Comparison of ENCODE assay signal across 21 cellular contexts in genomic region chr6:35811699-35811995, GRCh38. TPM values are rescaled to one million over a fixed set of nuclear protein-coding genes. Genes with fewer than 3 reads are reported as not detected.
A peak's percentile ranks its signal among the peaks of the same experiment; 100 is the strongest.
DNase-seq lines count a peak whose midpoint lies in the region; ATAC-seq and TF ChIP-seq lines count a peak whose summit lies in the region.
"Had no signal": no experiment of that assay in that cellular context is flagged by ENCODE, and none has a peak within 500 bp of the region (broad histone marks: within the 10 kb centered on the region; RNA-seq: fewer than 3 reads in every experiment).

No MANE protein-coding gene starts in this region.

- no peak for ATAC-seq in HCT116
- ATAC-seq: left ventricle myocardium superior had no signal

- POLR2A ChIA-PET in HCT116 (lab: Charles Lee): no interaction called here

- RAD21 ChIA-PET in HCT116 (lab: Charles Lee; ENCODE audit: low non-redundant PET in 1 of 2, low total read pairs in 2 of 2, uncharacterized antibody in 2 of 2, unreplicated experiment in 2 of 2): no interaction called here

- peak overlapping the region; percentile 86 for H2AFZ ChIP-seq in HCT116 (ENCODE audit: low read depth, low read length, poor library complexity, severe bottlenecking)

- H4K20me1 ChIP-seq in HCT116 (ENCODE audit: insufficient read depth): no peaks in the 10 kb centered on the region

- H3K9ac ChIP-seq in HCT116 (ENCODE audit: low read length): peak overlapping the region; percentile 61
- no peak overlapping the region for H3K9ac ChIP-seq in skeletal muscle satellite cell (ENCODE audit: low read depth, low read length)

- BruUV-seq in HCT116 (replicated peaks; lab: Mats Ljungman, UMichigan): no TSS peak

- intact Hi-C loops in HCT116 (cut with micrococcal nuclease): no loop called here
- intact Hi-C loops in dorsolateral prefrontal cortex (cut with DNase I): no loop called here

- CTCF ChIA-PET in HCT116 (lab: Charles Lee): no interaction called here

- H3K9me2 ChIP-seq in HCT116 (ENCODE audit: insufficient read depth): no peaks in the 10 kb centered on the region

- peak overlapping the region; percentile 91 for H3K4me2 ChIP-seq in HCT116 (ENCODE audit: low read length)
- peak overlapping the region; percentile 42 for H3K4me2 ChIP-seq in skeletal muscle satellite cell (ENCODE audit: low read length)

- peak overlapping the region; percentile 65 for H3K27ac ChIP-seq in HCT116 (ENCODE audit: low read depth, low read length)
- no peak overlapping the region for H3K27ac ChIP-seq in SJCRH30
- H3K27ac ChIP-seq in dorsolateral prefrontal cortex: no peak overlapping the region
- H3K27ac ChIP-seq: esophagus muscularis mucosa, SK-N-MC had no signal

- H3K79me2 ChIP-seq in HCT116 (ENCODE audit: insufficient read depth, low read length): no peaks in the 10 kb centered on the region

- H3K4me1 ChIP-seq in HCT116 (ENCODE audit: control insufficient read depth in 1 of 2, insufficient read depth in 2 of 2, low read length in 2 of 2): peaks cover 14 to 24% of the 10 kb centered on the region in 2 experiments
- peaks cover 2% of the 10 kb centered on the region; the same call in 1 of the 2 replicates for H3K4me1 ChIP-seq in SJCRH30
- H3K4me1 ChIP-seq in skeletal muscle satellite cell (ENCODE audit: control insufficient read depth, insufficient read depth, low read length): peaks cover 11% of the 10 kb centered on the region
- H3K4me1 ChIP-seq: esophagus muscularis mucosa had no signal

- TF ChIP-seq RAD21 in HCT116 (IDR thresholded peaks at IDR 0.05; ENCODE audit: low read depth): no peak

- DNase-seq in HCT116 (ENCODE audit: low read depth, low spot score) (no peak), SJCRH30 (no peak), epithelial cell of proximal tubule (ENCODE audit: low read depth) (no peak), dorsolateral prefrontal cortex (no peak), T-helper 1 cell (no peak)
- DNase-seq in activated CD4-positive, alpha-beta T cell treated with anti-CD3 and anti-CD28 coated beads, Interleukin-2, amount 50 U/mL, for 4 hours: no peak
- DNase-seq: activated CD4-positive, alpha-beta T cell treated with anti-CD3 and anti-CD28 coated beads, Interleukin-2, amount 50 U/mL, for 48 hours; activated CD8-positive, alpha-beta memory T cell treated with anti-CD3 and anti-CD28 coated beads, Interleukin-2, amount 50 U/mL, for 48 hours; activated naive CD8-positive, alpha-beta T cell treated with anti-CD3 and anti-CD28 coated beads, Interleukin-2, amount 10 ng/mL, durations not matched to agents 7 days and 5 days; effector CD4-positive, alpha-beta T cell; hypothalamus; left ventricle myocardium superior; MV-4-11; NCI-H146; nephron progenitor cell had no signal

- H3K9me3 ChIP-seq in HCT116 (ENCODE audit: control insufficient read depth in 1 of 2, insufficient read depth in 1 of 2, low read depth in 1 of 2, low read length in 2 of 2): no peaks in the 10 kb centered on the region
- no peaks in the 10 kb centered on the region for H3K9me3 ChIP-seq in SJCRH30 (replicated peaks)
- H3K9me3 ChIP-seq in skeletal muscle satellite cell (replicated peaks; ENCODE audit: low read length): no peaks in the 10 kb centered on the region

- TF ChIP-seq POLR2A in HCT116 (IDR thresholded peaks at IDR 0.05; ENCODE audit: borderline replicate concordance, extremely low read depth, insufficient read depth, insufficient read length): no peak

- TF ChIP-seq CTCF in HCT116 (IDR thresholded peaks at IDR 0.05 in 2 of 3, conservative IDR thresholded peaks at IDR 0.05 in 1 of 3; ENCODE audit: borderline replicate concordance in 1 of 3, insufficient read depth in 1 of 3, low read depth in 2 of 3, low read length in 2 of 3): no peak
- TF ChIP-seq CTCF in epithelial cell of proximal tubule (conservative IDR thresholded peaks at IDR 0.05; ENCODE audit: low read depth, low read length): no peak
- no peak for TF ChIP-seq CTCF in dorsolateral prefrontal cortex (IDR thresholded peaks at IDR 0.05 in 54 of 56, conservative IDR thresholded peaks at IDR 0.05 in 2 of 56; ENCODE audit: low read depth in 1 of 56, partially characterized antibody in 56 of 56)

- peak overlapping the region; percentile 39 to 60 for H3K4me3 ChIP-seq in HCT116 (replicated peaks in 1 of 2; ENCODE audit: low read depth in 1 of 2, low read length in 2 of 2)
- H3K4me3 ChIP-seq in SJCRH30: peak overlapping the region; percentile 43
- peak overlapping the region; percentile 14 for H3K4me3 ChIP-seq in epithelial cell of proximal tubule (ENCODE audit: low read depth, low read length)
- H3K4me3 ChIP-seq in skeletal muscle satellite cell (ENCODE audit: low read length): peak overlapping the region; percentile 24
- no peak overlapping the region for H3K4me3 ChIP-seq in dorsolateral prefrontal cortex
- H3K4me3 ChIP-seq: esophagus muscularis mucosa, SK-N-MC had no signal

- H3K36me3 ChIP-seq in HCT116 (ENCODE audit: control insufficient read depth in 1 of 2, insufficient read depth in 2 of 2, low read length in 2 of 2) (no peaks in the 10 kb centered on the region), SJCRH30 (no peaks in the 10 kb centered on the region), skeletal muscle satellite cell (ENCODE audit: insufficient read depth, low read length) (no peaks in the 10 kb centered on the region)
- H3K36me3 ChIP-seq: esophagus muscularis mucosa had no signal

- H3K27me3 ChIP-seq in HCT116 (ENCODE audit: insufficient read depth, low read length) (no peaks in the 10 kb centered on the region), SJCRH30 (no peaks in the 10 kb centered on the region), skeletal muscle satellite cell (ENCODE audit: control insufficient read depth, insufficient read depth, low read length) (peaks cover 12% of the 10 kb centered on the region), dorsolateral prefrontal cortex (peaks cover 0 to 4% (median 0%) of the 10 kb centered on the region in 45 donors)

TF ChIP-seq in HCT116, 20 proteins besides CTCF, POLR2A, EP300 and RAD21 (continues in another document):
- TF ChIP-seq ZFX (IDR thresholded peaks at IDR 0.05) (no peak), ELF1 (IDR thresholded peaks at IDR 0.05; ENCODE audit: borderline replicate concordance, low read depth) (no peak), YY1 (IDR thresholded peaks at IDR 0.05; ENCODE audit: extremely low read depth, insufficient replicate concordance, low read depth, low read length) (no peak), FOSL1 (IDR thresholded peaks at IDR 0.05; ENCODE audit: low read depth) (no peak), EZH2 (IDR thresholded peaks at IDR 0.05) (no peak), CBX3 (IDR thresholded peaks at IDR 0.05; ENCODE audit: low read depth) (no peak), SIN3A (IDR thresholded peaks at IDR 0.05; ENCODE audit: low read depth) (no peak), TCF7L2 (IDR thresholded peaks at IDR 0.05; ENCODE audit: borderline replicate concordance, extremely low read depth, insufficient read depth, insufficient read length) (no peak), ZNF274 (IDR thresholded peaks at IDR 0.05; ENCODE audit: low read depth, low read length) (no peak), POLR2AphosphoS5 (IDR thresholded peaks at IDR 0.05; ENCODE audit: low read depth, low read length) (no peak; the same call in 1 of the 2 replicates), EZH2phosphoT487 (IDR thresholded peaks at IDR 0.05; ENCODE audit: borderline replicate concordance) (no peak), SRF (IDR thresholded peaks at IDR 0.05; ENCODE audit: low read depth) (no peak)
- TF ChIP-seq, protein P1, sequence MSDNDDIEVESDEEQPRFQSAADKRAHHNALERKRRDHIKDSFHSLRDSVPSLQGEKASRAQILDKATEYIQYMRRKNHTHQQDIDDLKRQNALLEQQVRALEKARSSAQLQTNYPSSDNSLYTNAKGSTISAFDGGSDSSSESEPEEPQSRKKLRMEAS (IDR thresholded peaks at IDR 0.05): no peak
- TF ChIP-seq, protein P2, sequence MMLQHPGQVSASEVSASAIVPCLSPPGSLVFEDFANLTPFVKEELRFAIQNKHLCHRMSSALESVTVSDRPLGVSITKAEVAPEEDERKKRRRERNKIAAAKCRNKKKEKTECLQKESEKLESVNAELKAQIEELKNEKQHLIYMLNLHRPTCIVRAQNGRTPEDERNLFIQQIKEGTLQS (IDR thresholded peaks at IDR 0.05): no peak

RNA-seq across cellular contexts. Expression of gene LHFPL5, which starts 6.5 kb away (rescaled TPM):
- total RNA-seq in HCT116 (2021; ENCODE audit: unreplicated experiment) (0.71 TPM), epithelial cell of proximal tubule (0.12 TPM in 1 of 2 replicates, not detected in the other), dorsolateral prefrontal cortex (10 to 100 TPM in 24 of 120 experiments, 1 to 10 TPM in 96; 2.6 to 13.9 (median 8.3) TPM)
- 0.95 and 1.2 TPM in 2 replicates for polyA plus RNA-seq in HCT116 (2012)
- 0.08 and 0.10 TPM in 2 replicates for total RNA-seq in SJCRH30 (2014; rRNA removed; shearing (Covaris generic))
- total RNA-seq in skeletal muscle satellite cell (2012; rRNA removed): not detected in 2 replicates
- total RNA-seq: activated naive CD8-positive, alpha-beta T cell treated with anti-CD3 and anti-CD28 coated beads, Interleukin-2, amount 10 ng/mL, durations not matched to agents 7 days and 5 days; esophagus muscularis mucosa; H4; left ventricle myocardium superior; skeletal muscle tissue had no signal

RNA-seq across cellular contexts. Expression of gene CLPS, which starts 14.5 kb away (rescaled TPM):
- total RNA-seq in HCT116 (2021; ENCODE audit: unreplicated experiment): 6.4 TPM
- not detected in 2 replicates for polyA plus RNA-seq in HCT116 (2012)
- total RNA-seq in SJCRH30 (2014; rRNA removed; shearing (Covaris generic)): not detected in 2 replicates
- not detected in 2 replicates for total RNA-seq in epithelial cell of proximal tubule
- not detected in 2 replicates for total RNA-seq in skeletal muscle satellite cell (2012; rRNA removed)
- 1 to 10 TPM in 3 of 120 experiments, not detected in 117; 1.2 to 1.6 (median 1.3) TPM for total RNA-seq in dorsolateral prefrontal cortex
- total RNA-seq: activated naive CD8-positive, alpha-beta T cell treated with anti-CD3 and anti-CD28 coated beads, Interleukin-2, amount 10 ng/mL, durations not matched to agents 7 days and 5 days; esophagus muscularis mucosa; frontal cortex; H4; left ventricle myocardium superior; skeletal muscle tissue had no signal

RNA-seq across cellular contexts. Expression of gene CLPSL1, which starts 30.8 kb away (rescaled TPM):
- total RNA-seq in HCT116 (2021; ENCODE audit: unreplicated experiment): not detected
- polyA plus RNA-seq in HCT116 (2012): 0.16 and 0.36 TPM in 2 replicates
- not detected in 2 replicates for total RNA-seq in SJCRH30 (2014; rRNA removed; shearing (Covaris generic))
- not detected in 2 replicates for total RNA-seq in epithelial cell of proximal tubule
- total RNA-seq in skeletal muscle satellite cell (2012; rRNA removed): not detected in 2 replicates
- total RNA-seq in dorsolateral prefrontal cortex: 1 to 10 TPM in 33 of 120 experiments, under 1 TPM in 7, not detected in 80; 0.79 to 6.0 (median 1.9) TPM
- total RNA-seq: activated naive CD8-positive, alpha-beta T cell treated with anti-CD3 and anti-CD28 coated beads, Interleukin-2, amount 10 ng/mL, durations not matched to agents 7 days and 5 days; esophagus muscularis mucosa; frontal cortex; H4; left ventricle myocardium superior; skeletal muscle tissue had no signal

RNA-seq across cellular contexts. Expression of gene CLPSL2, which starts 35.2 kb away (rescaled TPM):
- 1.7 TPM for total RNA-seq in HCT116 (2021; ENCODE audit: unreplicated experiment)
- 1.1 and 3.6 TPM in 2 replicates for polyA plus RNA-seq in HCT116 (2012)
- total RNA-seq in SJCRH30 (2014; rRNA removed; shearing (Covaris generic)): not detected in 2 replicates
- not detected in 2 replicates for total RNA-seq in epithelial cell of proximal tubule
- total RNA-seq in skeletal muscle satellite cell (2012; rRNA removed): not detected in 2 replicates
- 1 to 10 TPM in 10 of 120 experiments, not detected in 110; 1.3 to 3.1 (median 1.7) TPM for total RNA-seq in dorsolateral prefrontal cortex
- total RNA-seq: activated naive CD8-positive, alpha-beta T cell treated with anti-CD3 and anti-CD28 coated beads, Interleukin-2, amount 10 ng/mL, durations not matched to agents 7 days and 5 days; esophagus muscularis mucosa; frontal cortex; left ventricle myocardium superior; skeletal muscle tissue had no signal

Comparison
In these comparisons a context has a peak if more than half of its experiments do, and no peak if none do; other contexts are left out.
1. H3K4me3 ChIP-seq: peak in HCT116 (2 of 2), SJCRH30 (single experiment), epithelial cell of proximal tubule (single experiment) and skeletal muscle satellite cell (single experiment); none in dorsolateral prefrontal cortex (0 of 59).